In genomic region chr1:190328871-190329270, GRCh38 we compare ENCODE assay signal across 1 cellular context.
TF ChIP-seq lines count a peak whose summit lies in the region.

No MANE protein-coding gene starts in this region.

TF ChIP-seq in K562, 482 proteins besides CTCF, POLR2A, EP300 and RAD21 (continued from another document):
- no peak for TF ChIP-seq RNF219 (CRISPR knock-in tag; IDR thresholded peaks at IDR 0.05)
- TF ChIP-seq MED1 (CRISPR knock-in tag; IDR thresholded peaks at IDR 0.05; ENCODE audit: borderline replicate concordance): no peak
- TF ChIP-seq ZNF316 (IDR thresholded peaks at IDR 0.05): peak; percentile 87
- no peak for TF ChIP-seq MBD2 (IDR thresholded peaks at IDR 0.05; ENCODE audit: borderline replicate concordance, low read depth)
- TF ChIP-seq CREB1 (IDR thresholded peaks at IDR 0.05): no peak
- no peak for TF ChIP-seq CREB1 (CRISPR knock-in tag; IDR thresholded peaks at IDR 0.05)
